23 cellular contexts compared by ENCODE assay signal in genomic region chr7:112083776-112084175, GRCh38.
DNase-seq lines count a peak whose midpoint lies in the region; ATAC-seq, FAIRE-seq and TF ChIP-seq lines count a peak whose summit lies in the region.
"Had no signal": no experiment of that assay in that cellular context is flagged by ENCODE, and none has a peak within 500 bp of the region (broad histone marks: within the 10 kb centered on the region; RNA-seq: fewer than 3 reads in every experiment).

No MANE protein-coding gene starts in this region.

- H2AFZ ChIP-seq in GM23248 (peak overlapping the region; percentile 34), GM12878 (ENCODE audit: control insufficient read depth, low read depth, low read length) (no peak overlapping the region), mesenchymal stem cell (ENCODE audit: low read depth, low read length) (no peak overlapping the region)

- in situ Hi-C loops in GM23248 (cut with MboI) = no loop called here
- in situ Hi-C loops in GM12878 (cut with MboI) = no loop called here

- DNase-seq in GM23248 = no peak
- DNase-seq in GM12878 (ENCODE audit: low read depth, low spot score) = no peak
- no peak for DNase-seq in mesenchymal stem cell
- DNase-seq in SJCRH30 = no peak
- DNase-seq in NCI-H1092 treated with DMSO at 0.1 percent for 48 hours (lab: John Stamatoyannopoulos, UW) = no peak
- DNase-seq: activated CD4-positive, alpha-beta T cell treated with anti-CD3 and anti-CD28 coated beads for 4 hours; activated naive CD4-positive, alpha-beta T cell treated with anti-CD3 and anti-CD28 coated beads for 36 hours; amniotic stem cell; GDM1; H7; islet precursor cell; Karpas-422; NCI-H187 treated with DMSO at 0.1 percent for 48 hours; NCI-H226; SK-N-SH; stimulated activated CD4-positive, alpha-beta T cell treated with anti-CD3 and anti-CD28 coated beads, Interleukin-4, amount 100 ng/mL, for 24 hours; stimulated activated naive B cell treated with anti-CD40 and anti-IgM and Interleukin-4, amounts not matched to agents 10 μg/mL and 1 μg/mL and 100 μg/mL, for 72 hours; T-helper 17 cell; tibial artery had no signal

- peaks cover 6% of the 10 kb centered on the region for H3K79me1 ChIP-seq in mesenchymal stem cell (replicated peaks; ENCODE audit: low read length, poor library complexity, severe bottlenecking)

- H3K9ac ChIP-seq in GM23248 = no peak overlapping the region
- H3K9ac ChIP-seq in GM12878 (ENCODE audit: control insufficient read depth, insufficient read depth, low read length) = no peak overlapping the region
- no peak overlapping the region for H3K9ac ChIP-seq in mesenchymal stem cell (ENCODE audit: low read length)
- H3K9ac ChIP-seq: SK-N-SH had no signal

- H3K9me3 ChIP-seq in GM23248 (ENCODE audit: low read depth) (no peaks in the 10 kb centered on the region), GM12878 (replicated peaks; ENCODE audit: control insufficient read depth, insufficient read depth, low read length) (no peaks in the 10 kb centered on the region; the same call in 2 of the 3 replicates), mesenchymal stem cell (ENCODE audit: control insufficient read depth, low read length) (no peaks in the 10 kb centered on the region), SJCRH30 (replicated peaks) (no peaks in the 10 kb centered on the region)
- H3K9me3 ChIP-seq: SK-N-SH, tibial artery had no signal

- H3K14ac ChIP-seq in mesenchymal stem cell (ENCODE audit: low read length in 2 of 2) = no peak overlapping the region

- WGBS in GM23248 (ENCODE audit: low coverage in 1 of 2, low lambda C conversion rate in 2 of 2, missing lambda C conversion rate in 2 of 2), 2 experiments = 86 to 91% methylated on average over 6 of the region's 6 CpGs
- 97% methylated on average over 6 of the region's 6 CpGs for WGBS in GM12878 (ENCODE audit: insufficient coverage, insufficient replicate concordance, low lambda C conversion rate, missing lambda C conversion rate)
- WGBS in mesenchymal stem cell = 85% methylated on average over 5 of the region's 6 CpGs

- H4K8ac ChIP-seq in mesenchymal stem cell (ENCODE audit: low read length) = peak overlapping the region; percentile 75

- no peak overlapping the region for H3K23ac ChIP-seq in mesenchymal stem cell (ENCODE audit: low read length in 2 of 2)

- no peak overlapping the region for H4K91ac ChIP-seq in mesenchymal stem cell (ENCODE audit: low read length)

- H3K4me1 ChIP-seq in GM23248 (ENCODE audit: insufficient read depth) (peaks cover 17% of the 10 kb centered on the region), GM12878 (ENCODE audit: control insufficient read depth, insufficient read depth, low read length) (peaks cover 28% of the 10 kb centered on the region), mesenchymal stem cell (ENCODE audit: control insufficient read depth, insufficient read depth, low read depth, low read length) (peaks cover 9% of the 10 kb centered on the region), SJCRH30 (peaks cover 9% of the 10 kb centered on the region; the same call in 1 of the 2 replicates)

- H3K4me2 ChIP-seq in GM23248 (ENCODE audit: unreplicated experiment) (no peak overlapping the region), GM12878 (ENCODE audit: control insufficient read depth, insufficient read depth) (peak overlapping the region; percentile 73), mesenchymal stem cell (ENCODE audit: low read length, poor library complexity, severe bottlenecking) (no peak overlapping the region)
- H3K4me2 ChIP-seq: SK-N-SH had no signal

- CTCF ChIA-PET in GM12878 (lab: Yijun Ruan, JAX) = no interaction called here

- RAD21 ChIA-PET in GM12878 (lab: Charles Lee; ENCODE audit: unreplicated experiment) = interaction anchor here (0.7 to 1.4 kb wide), 2 partner anchors 27 to 37 kb away, joined by 3 to 4 read pairs; no protein-coding TSS in a partner anchor

- H3K4me3 ChIP-seq in GM23248 (no peak overlapping the region), GM12878 (no peak overlapping the region), mesenchymal stem cell (ENCODE audit: insufficient read depth in 1 of 2, low read depth in 1 of 2, low read length in 2 of 2) (no peak overlapping the region), SJCRH30 (no peak overlapping the region)
- H3K4me3 ChIP-seq: tibial artery had no signal

- FAIRE-seq in GM12878 (lab: Jason Lieb, UNC) = peak; percentile 75
- FAIRE-seq: endometrium had no signal

- no peaks in the 10 kb centered on the region for H3K27me3 ChIP-seq in GM23248 (replicated peaks; ENCODE audit: insufficient read depth)
- H3K27me3 ChIP-seq in GM12878 (replicated peaks in 1 of 2; ENCODE audit: control insufficient read depth in 2 of 2, insufficient read depth in 2 of 2, low read length in 1 of 2) = no peaks in the 10 kb centered on the region
- no peaks in the 10 kb centered on the region for H3K27me3 ChIP-seq in mesenchymal stem cell (ENCODE audit: control insufficient read depth in 1 of 2, insufficient read depth in 1 of 2, low read length in 2 of 2)
- no peaks in the 10 kb centered on the region for H3K27me3 ChIP-seq in SJCRH30
- H3K27me3 ChIP-seq: tibial artery had no signal

- TF ChIP-seq CTCF in GM12878 (IDR thresholded peaks at IDR 0.05 in 2 of 3, conservative IDR thresholded peaks at IDR 0.05 in 1 of 3; ENCODE audit: control insufficient read depth in 2 of 3, extremely low read depth in 1 of 3, insufficient read depth in 1 of 3, low read depth in 3 of 3, low read length in 3 of 3) = no peak

- intact Hi-C loops in GM12878 (cut with micrococcal nuclease; ENCODE audit: unreplicated experiment) = loop anchor here (5.0 kb wide), 1 partner anchor 124 kb away; the partner anchor contains the start of genes DOCK4 and ZNF277

- POLR2A ChIA-PET in GM12878 (lab: Charles Lee) = interaction anchor here (0.7 kb wide), 1 partner anchor 27 kb away, joined by 3 read pairs; no protein-coding TSS in a partner anchor

- no peak overlapping the region for H2BK120ac ChIP-seq in mesenchymal stem cell (ENCODE audit: low read depth, low read length)

- H2BK15ac ChIP-seq in mesenchymal stem cell (ENCODE audit: low read depth, poor library complexity, severe bottlenecking) = no peak overlapping the region

- H2BK5ac ChIP-seq in mesenchymal stem cell (ENCODE audit: low read depth, low read length, poor library complexity, severe bottlenecking) = no peak overlapping the region

- H3F3A ChIP-seq in GM23248 (ENCODE audit: insufficient read depth) = peaks cover 13% of the 10 kb centered on the region; the same call in 1 of the 2 replicates

- no TSS peak for BruUV-seq in GM12878 (replicated peaks; lab: Mats Ljungman, UMichigan)

- no peaks in the 10 kb centered on the region for H3K79me2 ChIP-seq in GM23248 (ENCODE audit: insufficient read depth)
- H3K79me2 ChIP-seq in GM12878 (ENCODE audit: control insufficient read depth, insufficient read depth, low read length) = no peaks in the 10 kb centered on the region

- TF ChIP-seq EP300 in GM12878 (IDR thresholded peaks at IDR 0.05; ENCODE audit: borderline replicate concordance in 1 of 2, control insufficient read depth in 1 of 2, low read depth in 2 of 2, low read length in 2 of 2) = no peak

- no peak for TF ChIP-seq RAD21 in GM12878 (IDR thresholded peaks at IDR 0.05; ENCODE audit: insufficient read depth, low read depth, low read length)

- H3K27ac ChIP-seq in GM23248 = no peak overlapping the region
- H3K27ac ChIP-seq in GM12878 (ENCODE audit: control insufficient read depth, insufficient read depth) = no peak overlapping the region; the same call in 1 of the 2 replicates
- peak overlapping the region; percentile 13 for H3K27ac ChIP-seq in mesenchymal stem cell (ENCODE audit: low read length, poor library complexity, severe bottlenecking)
- peak overlapping the region; percentile 17 for H3K27ac ChIP-seq in temporal lobe (ENCODE audit: low read depth, low read length)
- H3K27ac ChIP-seq in SJCRH30 = no peak overlapping the region
- H3K27ac ChIP-seq: RWPE1, tibial artery had no signal

- H4K20me1 ChIP-seq in GM23248 (ENCODE audit: insufficient read depth) (no peaks in the 10 kb centered on the region), GM12878 (ENCODE audit: control insufficient read depth, insufficient read depth) (no peaks in the 10 kb centered on the region)

- H2BK12ac ChIP-seq in mesenchymal stem cell (ENCODE audit: low read length in 2 of 2) = peak overlapping the region in 1 of 2 experiments; percentile 77

- no peaks in the 10 kb centered on the region for H3K9me2 ChIP-seq in GM23248 (ENCODE audit: insufficient read depth)
- H3K9me2 ChIP-seq: SK-N-SH had no signal

- no peaks in the 10 kb centered on the region for H3K36me3 ChIP-seq in GM23248 (ENCODE audit: low read depth)
- no peaks in the 10 kb centered on the region for H3K36me3 ChIP-seq in GM12878 (ENCODE audit: control insufficient read depth in 2 of 2, insufficient read depth in 2 of 2, low read length in 1 of 2)
- H3K36me3 ChIP-seq in mesenchymal stem cell (ENCODE audit: control insufficient read depth in 1 of 2, insufficient read depth in 2 of 2, low read depth in 1 of 2, low read length in 2 of 2) = no peaks in the 10 kb centered on the region
- no peaks in the 10 kb centered on the region for H3K36me3 ChIP-seq in SJCRH30
- H3K36me3 ChIP-seq: tibial artery had no signal

- TF ChIP-seq POLR2A in GM12878 (IDR thresholded peaks at IDR 0.05; ENCODE audit: low read depth, low read length) = no peak

- H3K4ac ChIP-seq in mesenchymal stem cell (ENCODE audit: low read depth in 1 of 2, low read length in 2 of 2) = peak overlapping the region; percentile 6 to 24

- SMC1A ChIA-PET in GM12878 (lab: Charles Lee; ENCODE audit: uncharacterized antibody, unreplicated experiment) = interaction anchor here (1.1 to 1.8 kb wide), 3 partner anchors 20 to 426 kb away, joined by 3 to 7 read pairs (median 4); no protein-coding TSS in a partner anchor

- no peak for ATAC-seq in GM12878
- no peak for ATAC-seq in GM21447 (IDR thresholded peaks at IDR 0.05; ENCODE audit: unreplicated experiment)
- ATAC-seq: T-helper 17 cell had no signal

- peak overlapping the region; percentile 4 for H2AK5ac ChIP-seq in mesenchymal stem cell (ENCODE audit: low read length, severe bottlenecking)

- peak overlapping the region; percentile 45 to 57 for H3K18ac ChIP-seq in mesenchymal stem cell (ENCODE audit: low read depth in 1 of 2, low read length in 2 of 2)

TF ChIP-seq in GM12878, 131 proteins besides CTCF, POLR2A, EP300 and RAD21 (continues in another document):
- TF ChIP-seq RUNX3 (IDR thresholded peaks at IDR 0.05; ENCODE audit: low read length) (no peak), TCF3 (IDR thresholded peaks at IDR 0.05; ENCODE audit: borderline replicate concordance, insufficient read depth, low read depth, low read length) (no peak), EGR1 (IDR thresholded peaks at IDR 0.05; ENCODE audit: borderline replicate concordance in 1 of 2, low read depth in 2 of 2, low read length in 2 of 2) (no peak), RFX5 (IDR thresholded peaks at IDR 0.05; ENCODE audit: low read depth, low read length) (no peak)

Comparison
In these comparisons a context has a peak if more than half of its experiments do, and no peak if none do; other contexts are left out.
1. H3K27ac ChIP-seq: peak in mesenchymal stem cell (single experiment) and temporal lobe (single experiment); none in GM23248 (single experiment), GM12878 (single experiment) and SJCRH30 (single experiment).